Comparison of ENCODE assay signal across 19 cellular contexts in the genomic region with DNA sequence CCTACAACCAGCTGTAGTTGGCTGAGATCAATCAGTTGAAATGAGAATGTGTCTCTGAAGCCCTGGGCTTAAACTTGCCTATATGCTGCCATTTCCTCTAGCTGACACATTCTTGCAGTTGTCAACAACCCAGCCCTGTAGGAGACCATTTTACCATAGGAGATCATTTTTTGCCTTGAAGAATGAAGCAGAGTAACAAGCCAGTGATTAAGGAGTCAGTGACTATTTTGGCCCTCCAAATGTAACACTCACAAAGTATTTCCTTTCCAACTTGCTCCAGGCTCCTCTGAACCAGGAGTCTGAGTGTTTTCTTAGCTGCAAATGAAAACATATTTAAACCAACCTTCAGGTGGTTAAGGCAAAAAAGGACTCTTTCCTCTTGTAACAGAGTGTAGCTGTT.
DNase-seq lines count a peak whose midpoint lies in the region; FAIRE-seq and TF ChIP-seq lines count a peak whose summit lies in the region.
"Had no signal": no experiment of that assay in that cellular context is flagged by ENCODE, and none has a peak within 500 bp of the region (broad histone marks: within the 10 kb centered on the region; RNA-seq: fewer than 3 reads in every experiment).

No MANE protein-coding gene starts in this region.

- no peaks in the 10 kb centered on the region for H3K79me2 ChIP-seq in mammary epithelial cell (ENCODE audit: insufficient read depth, low read length)

- peak overlapping the region in 5 of 6 donors; percentile 25 to 88 (median 79) for H3K27ac Mint-ChIP-seq in immature natural killer cell
- H3K27ac Mint-ChIP-seq: B cell had no signal

- no peak overlapping the region for H3K9ac ChIP-seq in mammary epithelial cell (ENCODE audit: insufficient read depth, low read length)
- H3K9ac ChIP-seq: KMS-11 had no signal

- TF ChIP-seq CTCF in breast epithelium (IDR thresholded peaks at IDR 0.05) = no peak
- TF ChIP-seq CTCF in mammary epithelial cell (conservative IDR thresholded peaks at IDR 0.05 in 1 of 2, IDR thresholded peaks at IDR 0.05 in 1 of 2; ENCODE audit: extremely low read depth in 1 of 2, insufficient read depth in 1 of 2, low read depth in 1 of 2, low read length in 2 of 2) = no peak
- TF ChIP-seq CTCF in left ventricle myocardium inferior (IDR thresholded peaks at IDR 0.05; ENCODE audit: borderline replicate concordance) = no peak

- dilution Hi-C loops in mammary epithelial cell (cut with HindIII; ENCODE audit: low sequenced_read_pairs) = no loop called here

- H3K4me2 ChIP-seq in mammary epithelial cell (ENCODE audit: insufficient read depth, low read depth, low read length) = no peak overlapping the region
- H3K4me2 ChIP-seq: KMS-11 had no signal

- peaks cover 5 to 12% (median 5%) of the 10 kb centered on the region in 3 donors for H3K27me3 Mint-ChIP-seq in immature natural killer cell (ENCODE audit: low read depth in 3 of 3)
- H3K27me3 Mint-ChIP-seq: CD4-positive, alpha-beta memory T cell had no signal

- peaks cover 39 to 48% of the 10 kb centered on the region in 2 donors for H3K4me1 Mint-ChIP-seq in immature natural killer cell
- H3K4me1 Mint-ChIP-seq: B cell had no signal

- BruUV-seq in mammary epithelial cell (replicated peaks; lab: Mats Ljungman, UMichigan) = no TSS peak

- no peaks in the 10 kb centered on the region for H3K27me3 ChIP-seq in breast epithelium
- no peaks in the 10 kb centered on the region for H3K27me3 ChIP-seq in mammary epithelial cell (ENCODE audit: insufficient read depth, low read length)
- H3K27me3 ChIP-seq in left ventricle myocardium inferior (ENCODE audit: low read depth) = peaks cover 8% of the 10 kb centered on the region
- H3K27me3 ChIP-seq: SJSA1 had no signal

- H3K36me3 Mint-ChIP-seq in immature natural killer cell = peaks cover 5 to 10% (median 5%) of the 10 kb centered on the region in 3 donors

- CTCF ChIA-PET in mammary epithelial cell (lab: Charles Lee; ENCODE audit: low non-redundant PET) = no interaction called here

- no peaks in the 10 kb centered on the region for H3K9me3 ChIP-seq in breast epithelium
- H3K9me3 ChIP-seq in mammary epithelial cell (replicated peaks; ENCODE audit: insufficient read depth, low read length) = no peaks in the 10 kb centered on the region
- no peaks in the 10 kb centered on the region for H3K9me3 ChIP-seq in left ventricle myocardium inferior (replicated peaks)

- H3K4me3 ChIP-seq in breast epithelium = no peak overlapping the region
- H3K4me3 ChIP-seq in mammary epithelial cell (replicated peaks in 1 of 3; ENCODE audit: insufficient read depth in 1 of 3, low read depth in 2 of 3, low read length in 3 of 3) = no peak overlapping the region
- no peak overlapping the region for H3K4me3 ChIP-seq in left ventricle myocardium inferior
- H3K4me3 ChIP-seq: SJSA1 had no signal

- FAIRE-seq in HTR-8/SVneo (lab: Jason Lieb, UNC) = peak; percentile 28
- FAIRE-seq: H54, HepG2 had no signal

- H3K9me3 Mint-ChIP-seq in immature natural killer cell = peaks cover 0 to 1% (median 0%) of the 10 kb centered on the region in 6 donors

- in situ Hi-C loops in mammary epithelial cell (cut with MboI; ENCODE audit: low sequenced_read_pairs in 2 of 2) = no loop called here

- H3K4me3 Mint-ChIP-seq in immature natural killer cell = no peak overlapping the region
- H3K4me3 Mint-ChIP-seq: B cell; CD4-positive, alpha-beta memory T cell had no signal

- TF ChIP-seq POLR2A in breast epithelium (IDR thresholded peaks at IDR 0.05) = no peak

- H3K4me1 ChIP-seq in breast epithelium (no peaks in the 10 kb centered on the region), mammary epithelial cell (ENCODE audit: insufficient read depth, low read length) (no peaks in the 10 kb centered on the region), left ventricle myocardium inferior (no peaks in the 10 kb centered on the region)
- H3K4me1 ChIP-seq: SJSA1 had no signal

- DNase-seq in breast epithelium (ENCODE audit: low spot score in 2 of 2) = no peak
- DNase-seq in mammary epithelial cell = no peak
- no peak for DNase-seq in HTR-8/SVneo (ENCODE audit: insufficient read length, low spot score)
- no peak for DNase-seq in immature natural killer cell
- no peak for DNase-seq in stimulated activated CD8-positive, alpha-beta memory T cell treated with anti-CD3 and anti-CD28 coated beads, Interleukin-4, amount 100 ng/mL, for 48 hours
- no peak for DNase-seq in left ventricle myocardium inferior
- DNase-seq in SW480 (ENCODE audit: low spot score) = no peak
- DNase-seq: CD4-positive, alpha-beta memory T cell; NCI-H1417; NCI-H187 treated with DMSO at 0.1 percent for 48 hours; NCI-H226; NCI-H524 treated with DMSO at 0.1 percent for 48 hours had no signal

- intact Hi-C loops in breast epithelium (cut with DNase I; ENCODE audit: low total_unique reads) = no loop called here
- intact Hi-C loops in mammary epithelial cell (cut with micrococcal nuclease) = no loop called here
- intact Hi-C loops in left ventricle myocardium inferior (cut with micrococcal nuclease) = no loop called here

- H2AFZ ChIP-seq in mammary epithelial cell (ENCODE audit: low read depth, low read length) = no peak overlapping the region

- H3K27ac ChIP-seq in breast epithelium (peak overlapping the region; percentile 41 to 82), mammary epithelial cell (ENCODE audit: insufficient read depth, low read depth, low read length) (no peak overlapping the region), temporal lobe (ENCODE audit: low read depth, low read length) (peak overlapping the region; percentile 14), left ventricle myocardium inferior (replicated peaks) (no peak overlapping the region)
- H3K27ac ChIP-seq: 22Rv1, KMS-11, SJSA1 had no signal

- H3K36me3 ChIP-seq in breast epithelium (no peaks in the 10 kb centered on the region), mammary epithelial cell (ENCODE audit: insufficient read depth, low read length) (no peaks in the 10 kb centered on the region), left ventricle myocardium inferior (no peaks in the 10 kb centered on the region)
- H3K36me3 ChIP-seq: SJSA1 had no signal

- no peaks in the 10 kb centered on the region for H4K20me1 ChIP-seq in mammary epithelial cell (ENCODE audit: insufficient read depth, low read length)

Comparison
In these comparisons a context has a peak if more than half of its experiments do, and no peak if none do; other contexts are left out.
1. H3K27ac ChIP-seq: peak in breast epithelium (2 of 2) and temporal lobe (single experiment); none in mammary epithelial cell (single experiment) and left ventricle myocardium inferior (single experiment).